12 cellular contexts compared by ENCODE assay signal in genomic region chr9:115198018-115198417, GRCh38.
DNase-seq lines count a peak whose midpoint lies in the region; ATAC-seq and TF ChIP-seq lines count a peak whose summit lies in the region.
"Had no signal": no experiment of that assay in that cellular context is flagged by ENCODE, and none has a peak within 500 bp of the region (broad histone marks: within the 10 kb centered on the region; RNA-seq: fewer than 3 reads in every experiment).

No MANE protein-coding gene starts in this region.

- no peak overlapping the region for H3K4me3 ChIP-seq in mammary epithelial cell (replicated peaks in 1 of 3; ENCODE audit: insufficient read depth in 1 of 3, low read depth in 2 of 3, low read length in 3 of 3)
- H3K4me3 ChIP-seq: BLaER1 had no signal

- no peaks in the 10 kb centered on the region for H3K36me3 ChIP-seq in mammary epithelial cell (ENCODE audit: insufficient read depth, low read length)
- H3K36me3 ChIP-seq: BLaER1, neutrophil had no signal

- H3K9ac ChIP-seq in mammary epithelial cell (ENCODE audit: insufficient read depth, low read length): no peak overlapping the region
- H3K9ac ChIP-seq: BLaER1 had no signal

- no peak for TF ChIP-seq EP300 in Ishikawa (IDR thresholded peaks at IDR 0.05; ENCODE audit: borderline replicate concordance)

- H3K4me2 ChIP-seq in mammary epithelial cell (ENCODE audit: insufficient read depth, low read depth, low read length): no peak overlapping the region
- H3K4me2 ChIP-seq: BLaER1 had no signal

- no peaks in the 10 kb centered on the region for H3K4me1 Mint-ChIP-seq in activated T-helper 17 cell treated with anti-CD3 and anti-CD28 coated beads, Interleukin-2, amount 50 U/mL, for 72 hours
- H3K4me1 Mint-ChIP-seq in activated CD8-positive, alpha-beta T cell treated with anti-CD3 and anti-CD28 coated beads, Interleukin-2, amount 10 ng/mL, durations not matched to agents 7 days and 5 days (ENCODE audit: low read depth): no peaks in the 10 kb centered on the region

- H3K79me2 ChIP-seq in mammary epithelial cell (ENCODE audit: insufficient read depth, low read length): no peaks in the 10 kb centered on the region

- H3K36me3 Mint-ChIP-seq in activated T-helper 17 cell treated with anti-CD3 and anti-CD28 coated beads, Interleukin-2, amount 50 U/mL, for 72 hours (ENCODE audit: low read depth): no peaks in the 10 kb centered on the region
- no peaks in the 10 kb centered on the region for H3K36me3 Mint-ChIP-seq in activated CD8-positive, alpha-beta T cell treated with anti-CD3 and anti-CD28 coated beads, Interleukin-2, amount 10 ng/mL, durations not matched to agents 7 days and 5 days (ENCODE audit: low read depth)

- TF ChIP-seq CTCF in mammary epithelial cell (conservative IDR thresholded peaks at IDR 0.05 in 1 of 2, IDR thresholded peaks at IDR 0.05 in 1 of 2; ENCODE audit: extremely low read depth in 1 of 2, insufficient read depth in 1 of 2, low read depth in 1 of 2, low read length in 2 of 2): no peak

- no peaks in the 10 kb centered on the region for H3K9me3 ChIP-seq in mammary epithelial cell (replicated peaks; ENCODE audit: insufficient read depth, low read length)
- H3K9me3 ChIP-seq: BLaER1, neutrophil had no signal

- BruUV-seq in mammary epithelial cell (replicated peaks; lab: Mats Ljungman, UMichigan): no TSS peak

- in situ Hi-C loops in ACHN (cut with HindIII; ENCODE audit: low pct_ligation_motif_present, low pct_unique_long_range_greater_than_20kb, low sequenced_read_pairs): no loop called here
- in situ Hi-C loops in mammary epithelial cell (cut with MboI; ENCODE audit: low sequenced_read_pairs in 2 of 2): no loop called here

- no peak overlapping the region for H3K27ac Mint-ChIP-seq in activated T-helper 17 cell treated with anti-CD3 and anti-CD28 coated beads, Interleukin-2, amount 50 U/mL, for 72 hours
- no peak overlapping the region for H3K27ac Mint-ChIP-seq in activated CD8-positive, alpha-beta T cell treated with anti-CD3 and anti-CD28 coated beads, Interleukin-2, amount 10 ng/mL, durations not matched to agents 7 days and 5 days

- peaks cover 46% of the 10 kb centered on the region for H3K27me3 Mint-ChIP-seq in activated T-helper 17 cell treated with anti-CD3 and anti-CD28 coated beads, Interleukin-2, amount 50 U/mL, for 72 hours
- peaks cover 29% of the 10 kb centered on the region for H3K27me3 Mint-ChIP-seq in activated CD8-positive, alpha-beta T cell treated with anti-CD3 and anti-CD28 coated beads, Interleukin-2, amount 10 ng/mL, durations not matched to agents 7 days and 5 days (ENCODE audit: low read depth)

- DNase-seq in ACHN (peak; percentile 68), mammary epithelial cell (peak; percentile 72), medulla oblongata (ENCODE audit: extremely low spot score) (peak; percentile 50), NCI-H526 (lab: John Stamatoyannopoulos, UW) (no peak), MV-4-11 (lab: John Stamatoyannopoulos, UW) (no peak)
- DNase-seq in activated CD8-positive, alpha-beta T cell treated with anti-CD3 and anti-CD28 coated beads, Interleukin-2, amount 10 ng/mL, durations not matched to agents 7 days and 5 days: no peak
- DNase-seq: NCI-H226, T-helper 2 cell had no signal

- H2AFZ ChIP-seq in mammary epithelial cell (ENCODE audit: low read depth, low read length): peak overlapping the region; percentile 25

- CTCF ChIA-PET in mammary epithelial cell (lab: Charles Lee; ENCODE audit: low non-redundant PET): no interaction called here
- CTCF ChIA-PET in activated CD8-positive, alpha-beta T cell treated with anti-CD3 and anti-CD28 coated beads, Interleukin-2, amount 10 ng/mL, durations not matched to agents 7 days and 5 days (lab: Charles Lee): no interaction called here

- WGBS in mammary epithelial cell (ENCODE audit: low coverage, missing lambda C conversion rate): 23% methylated on average over 4 of the region's 4 CpGs

- H4K20me1 ChIP-seq in mammary epithelial cell (ENCODE audit: insufficient read depth, low read length): no peaks in the 10 kb centered on the region
- H4K20me1 ChIP-seq: BLaER1 had no signal

- dilution Hi-C loops in mammary epithelial cell (cut with HindIII; ENCODE audit: low sequenced_read_pairs): no loop called here

- H3K27me3 ChIP-seq in mammary epithelial cell (ENCODE audit: insufficient read depth, low read length): no peaks in the 10 kb centered on the region
- H3K27me3 ChIP-seq: BLaER1, neutrophil had no signal

- no peak for ATAC-seq in activated T-helper 17 cell treated with anti-CD3 and anti-CD28 coated beads, Interleukin-2, amount 50 U/mL, for 72 hours (replicated peaks)
- ATAC-seq in activated CD8-positive, alpha-beta T cell treated with anti-CD3 and anti-CD28 coated beads, Interleukin-2, amount 10 ng/mL, durations not matched to agents 7 days and 5 days: no peak

- POLR2A ChIA-PET in activated CD8-positive, alpha-beta T cell treated with anti-CD3 and anti-CD28 coated beads, Interleukin-2, amount 10 ng/mL, durations not matched to agents 7 days and 5 days (lab: Charles Lee): no interaction called here

- peaks cover 20% of the 10 kb centered on the region for H3K4me1 ChIP-seq in mammary epithelial cell (ENCODE audit: insufficient read depth, low read length)

- no peak; the same call in 1 of the 2 replicates for TF ChIP-seq RAD21 in Ishikawa (IDR thresholded peaks at IDR 0.05; ENCODE audit: low read depth)

- H3K27ac ChIP-seq in mammary epithelial cell (ENCODE audit: insufficient read depth, low read depth, low read length): no peak overlapping the region
- H3K27ac ChIP-seq: BLaER1, neutrophil had no signal

- intact Hi-C loops in mammary epithelial cell (cut with micrococcal nuclease): no loop called here

- no peak overlapping the region for H3K4me3 Mint-ChIP-seq in activated T-helper 17 cell treated with anti-CD3 and anti-CD28 coated beads, Interleukin-2, amount 50 U/mL, for 72 hours
- H3K4me3 Mint-ChIP-seq in activated CD8-positive, alpha-beta T cell treated with anti-CD3 and anti-CD28 coated beads, Interleukin-2, amount 10 ng/mL, durations not matched to agents 7 days and 5 days: no peak overlapping the region

- H3K9me3 Mint-ChIP-seq in activated T-helper 17 cell treated with anti-CD3 and anti-CD28 coated beads, Interleukin-2, amount 50 U/mL, for 72 hours: no peaks in the 10 kb centered on the region
- H3K9me3 Mint-ChIP-seq in activated CD8-positive, alpha-beta T cell treated with anti-CD3 and anti-CD28 coated beads, Interleukin-2, amount 10 ng/mL, durations not matched to agents 7 days and 5 days (ENCODE audit: insufficient read depth): no peaks in the 10 kb centered on the region

TF ChIP-seq in Ishikawa, 13 proteins besides CTCF, POLR2A, EP300 and RAD21:
- TF ChIP-seq CEBPB (IDR thresholded peaks at IDR 0.05): no peak
- TF ChIP-seq TCF12 (IDR thresholded peaks at IDR 0.05; ENCODE audit: low read depth): 0 out of 2 replicates have a peak, but pooled peaks have one; percentile 49
- TF ChIP-seq, protein P1, sequence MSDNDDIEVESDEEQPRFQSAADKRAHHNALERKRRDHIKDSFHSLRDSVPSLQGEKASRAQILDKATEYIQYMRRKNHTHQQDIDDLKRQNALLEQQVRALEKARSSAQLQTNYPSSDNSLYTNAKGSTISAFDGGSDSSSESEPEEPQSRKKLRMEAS (IDR thresholded peaks at IDR 0.05): peak; percentile 63
TF ChIP-seq in Ishikawa: peak in this region for 2.

Comparison
In these comparisons a context has a peak if more than half of its experiments do, and no peak if none do; other contexts are left out.
1. DNase-seq: peak in ACHN (single experiment), mammary epithelial cell (single experiment) and medulla oblongata (single experiment); none in NCI-H526 (0 of 2), activated CD8-positive, alpha-beta T cell treated with anti-CD3 and anti-CD28 coated beads, Interleukin-2, amount 10 ng/mL, durations not matched to agents 7 days and 5 days (single experiment) and MV-4-11 (single experiment).